Comparison of ENCODE assay signal across 8 cellular contexts in the genomic region with DNA sequence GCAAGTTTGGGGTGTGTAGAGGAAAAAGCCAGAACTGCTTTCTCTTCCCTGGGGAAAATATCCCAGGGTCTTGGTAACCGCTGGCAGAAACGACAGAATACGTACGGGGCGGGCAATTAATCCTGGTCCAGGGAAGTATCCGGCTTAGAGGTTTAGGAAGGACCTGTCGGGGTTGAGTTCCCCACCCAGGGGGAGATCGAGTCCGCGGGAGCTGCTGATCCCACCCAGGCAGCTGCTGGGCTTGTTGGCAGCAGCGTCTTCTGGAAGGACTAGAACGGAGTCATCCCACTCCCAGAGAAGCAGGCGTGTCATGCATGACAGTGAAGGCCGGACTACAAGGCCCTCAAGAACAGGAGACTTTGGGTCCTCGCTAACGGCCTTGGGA. TPM values are rescaled to one million over a fixed set of nuclear protein-coding genes. Genes with fewer than 3 reads are reported as not detected.
DNase-seq lines count a peak whose midpoint lies in the region; ATAC-seq and TF ChIP-seq lines count a peak whose summit lies in the region.
"Not testable (repeated sequence)": the region's sequence is repeated elsewhere in the genome, so short reads cannot be mapped to it uniquely, and the experiment has no call there.

No MANE protein-coding gene starts in this region.

- ATAC-seq in GM18907 (IDR thresholded peaks at IDR 0.05; ENCODE audit: unreplicated experiment) (peak; percentile 45), GM21381 (IDR thresholded peaks at IDR 0.05; ENCODE audit: unreplicated experiment) (peak; percentile 33), HG02678 (IDR thresholded peaks at IDR 0.05; ENCODE audit: unreplicated experiment) (peak; percentile 40), HG03097 (IDR thresholded peaks at IDR 0.05; ENCODE audit: low FRiP score, unreplicated experiment) (peak; percentile 37), HG03565 (IDR thresholded peaks at IDR 0.05; ENCODE audit: unreplicated experiment) (peak; percentile 30), naive B cell (ENCODE audit: low read depth in 2 of 2) (peak; percentile 34 to 38)
- ATAC-seq in activated naive CD4-positive, alpha-beta T cell treated with anti-CD3 and anti-CD28 coated beads, Interleukin-2, amount 50 U/mL, for 72 hours, result peak; percentile 60 to 73

- not testable (repeated sequence) for H3K27me3 Mint-ChIP-seq in naive B cell

- not testable (repeated sequence) for H3K36me3 Mint-ChIP-seq in activated naive CD4-positive, alpha-beta T cell treated with anti-CD3 and anti-CD28 coated beads, Interleukin-2, amount 50 U/mL, for 72 hours; naive B cell

- DNase-seq in activated naive CD4-positive, alpha-beta T cell treated with anti-CD3 and anti-CD28 coated beads, Interleukin-2, amount 50 U/mL, for 72 hours (ENCODE audit: low spot score in 2 of 2); naive B cell: not testable (repeated sequence)

- H3K27ac Mint-ChIP-seq in activated naive CD4-positive, alpha-beta T cell treated with anti-CD3 and anti-CD28 coated beads, Interleukin-2, amount 50 U/mL, for 72 hours, result peak overlapping the region; percentile 79 to 97
- peak overlapping the region in 1 of 6 donors; percentile 85 for H3K27ac Mint-ChIP-seq in naive B cell

- not testable (repeated sequence) for H3K9me3 Mint-ChIP-seq in activated naive CD4-positive, alpha-beta T cell treated with anti-CD3 and anti-CD28 coated beads, Interleukin-2, amount 50 U/mL, for 72 hours; naive B cell

- peak overlapping the region; percentile 81 for H3K27ac ChIP-seq in 22Rv1

- not testable (repeated sequence) for H3K4me3 Mint-ChIP-seq in naive B cell

- peaks cover 0 to 23% (median 5%) of the 10 kb centered on the region in 3 donors for H3K4me1 Mint-ChIP-seq in naive B cell

- not testable (repeated sequence) for TF ChIP-seq CTCF in 22Rv1 (IDR thresholded peaks at IDR 0.05)

RNA-seq across cellular contexts. Expression of gene EAPP, which starts 7.6 kb away (rescaled TPM):
- total RNA-seq in activated naive CD4-positive, alpha-beta T cell treated with anti-CD3 and anti-CD28 coated beads, Interleukin-2, amount 50 U/mL, for 72 hours, result 10 to 100 TPM; 37.5 to 37.7 TPM
- 100 to 1,000 TPM; 133 to 193 (median 139) TPM for polyA plus RNA-seq in naive B cell (ENCODE audit: low read depth in 6 of 6)
